8 cellular contexts compared by ENCODE assay signal in the genomic region with DNA sequence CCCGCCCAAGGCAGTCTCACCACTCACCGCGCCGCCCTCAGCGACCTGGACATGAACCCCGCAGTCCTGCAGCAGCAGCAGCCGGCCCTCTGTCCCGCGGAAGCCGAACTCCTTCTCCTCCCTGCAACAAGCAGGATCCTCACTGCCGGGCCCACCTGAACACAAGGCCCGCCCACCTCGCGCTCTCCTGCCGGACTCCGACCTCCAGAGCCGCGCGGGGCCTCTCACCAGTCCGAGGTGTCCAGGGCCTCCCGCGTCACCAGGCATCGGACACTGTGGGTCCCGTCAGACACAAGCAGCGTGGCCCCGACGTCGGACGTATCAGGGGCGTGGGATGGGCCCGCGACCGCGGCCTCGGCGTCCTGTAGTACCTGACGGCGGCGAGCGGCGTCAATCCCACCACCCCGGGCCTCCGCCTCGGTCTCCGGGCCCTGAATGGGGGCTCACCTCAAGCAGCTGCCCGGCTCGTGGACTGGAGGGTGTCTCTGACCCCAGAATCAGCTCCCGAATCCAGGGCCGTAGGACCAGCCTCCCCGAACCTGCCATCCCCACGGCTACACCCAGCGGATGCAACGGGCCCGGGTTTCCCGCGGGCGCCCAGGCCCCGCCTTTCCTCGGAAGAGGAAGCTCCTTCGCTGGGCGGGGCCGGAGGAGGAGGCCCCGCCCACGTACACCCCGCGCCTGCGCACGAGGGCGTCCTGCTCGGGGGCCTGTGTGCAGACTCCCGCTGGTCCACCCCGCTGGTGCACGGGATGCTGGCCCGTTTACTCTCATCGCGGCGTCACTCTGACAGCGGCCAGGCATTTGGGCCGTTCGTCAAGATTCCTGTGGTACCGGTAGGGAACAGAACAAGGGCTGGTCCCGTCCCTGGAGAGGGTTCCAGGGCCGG. TPM values are rescaled to one million over a fixed set of nuclear protein-coding genes. Genes with fewer than 3 reads are reported as not detected.
A peak's percentile ranks its signal among the peaks of the same experiment; 100 is the strongest.
DNase-seq lines count a peak whose midpoint lies in the region; FAIRE-seq and TF ChIP-seq lines count a peak whose summit lies in the region.

A gene (minus strand): TSS at position 586 of the 889 bp plus-strand sequence. CDS start 40 bp downstream, at position 546.

- peak within 1 kb of the TSS; percentile 76 for H3K4me3 ChIP-seq in Loucy (ENCODE audit: low read length, poor library complexity, severe bottlenecking)
- H3K4me3 ChIP-seq in SK-N-MC, result peak within 1 kb of the TSS; percentile 85

- H3K36me3 ChIP-seq in Loucy (ENCODE audit: insufficient read depth, low read length) (peaks cover 31% of the 10 kb centered on the region; the same call in 1 of the 2 replicates), SK-N-MC (ENCODE audit: insufficient read depth, low read length) (no peaks in the 10 kb centered on the region)

- peak within 1 kb of the TSS; percentile 82 for H2AFZ ChIP-seq in Loucy (ENCODE audit: low read length)

- DNase-seq in GDM1 (lab: John Stamatoyannopoulos, UW) (peak; percentile 68), H54 (ENCODE audit: insufficient read length, low spot score) (peak; percentile 99), SK-N-MC (ENCODE audit: low read depth, low spot score) (no peak), frontal cortex (ENCODE audit: low spot score in 2 of 2) (peak; percentile 100), nucleus accumbens (lab: John Stamatoyannopoulos, UW) (peak in 55 of 56 donors; percentile 49 to 96 (median 86)), superior temporal gyrus (ENCODE audit: extremely low spot score) (peak; percentile 96)
- DNase-seq in activated naive CD4-positive, alpha-beta T cell treated with anti-CD3 and anti-CD28 coated beads, Interleukin-2, amount 10 ng/mL, durations not matched to agents 7 days and 5 days, result peak; percentile 93

- peaks cover 22% of the 10 kb centered on the region for H4K20me1 ChIP-seq in Loucy (ENCODE audit: insufficient read depth, low read length, poor library complexity, severe bottlenecking)

- H3K9me3 Mint-ChIP-seq in activated naive CD4-positive, alpha-beta T cell treated with anti-CD3 and anti-CD28 coated beads, Interleukin-2, amount 10 ng/mL, durations not matched to agents 7 days and 5 days, result no peaks in the 10 kb centered on the region

- peaks cover 24% of the 10 kb centered on the region for H3K36me3 Mint-ChIP-seq in activated naive CD4-positive, alpha-beta T cell treated with anti-CD3 and anti-CD28 coated beads, Interleukin-2, amount 10 ng/mL, durations not matched to agents 7 days and 5 days

- peak; percentile 85 for TF ChIP-seq POLR2A in H54 (IDR thresholded peaks at IDR 0.05; ENCODE audit: low read depth, low read length)

- peaks cover 15% of the 10 kb centered on the region; the same call in 1 of the 2 replicates for H3K79me2 ChIP-seq in Loucy (ENCODE audit: insufficient read depth, low read length)

- no peaks in the 10 kb centered on the region for H3K27me3 ChIP-seq in Loucy (ENCODE audit: insufficient read depth, low read length, poor library complexity, severe bottlenecking)

- H3F3A ChIP-seq in Loucy (ENCODE audit: low read depth), result no peaks in the 10 kb centered on the region

- no peaks in the 10 kb centered on the region for H3K27me3 Mint-ChIP-seq in activated naive CD4-positive, alpha-beta T cell treated with anti-CD3 and anti-CD28 coated beads, Interleukin-2, amount 10 ng/mL, durations not matched to agents 7 days and 5 days

- no peaks in the 10 kb centered on the region for H3K9me2 ChIP-seq in Loucy (replicated peaks; ENCODE audit: low read depth, low read length)

- FAIRE-seq in H54 (lab: Jason Lieb, UNC) (no peak), frontal cortex (lab: Jason Lieb, UNC) (no peak)

- H3K4me3 Mint-ChIP-seq in activated naive CD4-positive, alpha-beta T cell treated with anti-CD3 and anti-CD28 coated beads, Interleukin-2, amount 10 ng/mL, durations not matched to agents 7 days and 5 days, result peak within 1 kb of the TSS; percentile 95

- CTCF ChIA-PET in activated naive CD4-positive, alpha-beta T cell treated with anti-CD3 and anti-CD28 coated beads, Interleukin-2, amount 10 ng/mL, durations not matched to agents 7 days and 5 days (lab: Charles Lee), result interaction anchor here (1.1 to 4.9 kb wide), 4 partner anchors 16 to 139 kb away, joined by 3 to 33 read pairs (median 24); a partner anchor contains a TSS

- H3K27ac Mint-ChIP-seq in activated naive CD4-positive, alpha-beta T cell treated with anti-CD3 and anti-CD28 coated beads, Interleukin-2, amount 10 ng/mL, durations not matched to agents 7 days and 5 days, result peak within 1 kb of the TSS; percentile 97

- peak within 1 kb of the TSS; percentile 72 for H3K4me2 ChIP-seq in Loucy (ENCODE audit: low read depth, low read length, poor library complexity, severe bottlenecking)

- H3K4me1 ChIP-seq in Loucy (ENCODE audit: insufficient read depth, low read length, poor library complexity, severe bottlenecking), result peaks cover 9% of the 10 kb centered on the region

- H3K9me3 ChIP-seq in Loucy (ENCODE audit: insufficient read depth, low read depth, low read length) (no peaks in the 10 kb centered on the region), SK-N-MC (ENCODE audit: low read depth, low read length) (no peaks in the 10 kb centered on the region)

- H3K4me1 Mint-ChIP-seq in activated naive CD4-positive, alpha-beta T cell treated with anti-CD3 and anti-CD28 coated beads, Interleukin-2, amount 10 ng/mL, durations not matched to agents 7 days and 5 days, result peaks cover 33% of the 10 kb centered on the region

- H3K27ac ChIP-seq in SK-N-MC, result no peak within 1 kb of the TSS

- no peak for TF ChIP-seq CTCF in Loucy (conservative IDR thresholded peaks at IDR 0.05; ENCODE audit: low read length)

- H3K9ac ChIP-seq in Loucy (ENCODE audit: low read depth, low read length, poor library complexity, severe bottlenecking) (peak within 1 kb of the TSS; percentile 71), SK-N-MC (ENCODE audit: insufficient read length) (peak within 1 kb of the TSS; percentile 66)

RNA-seq across cellular contexts. Expression of the gene that starts here (rescaled TPM):
- 24.9 TPM for total RNA-seq in frontal cortex
